In genomic region chr16:76766538-76766937, GRCh38 we compare ENCODE assay signal across 20 cellular contexts.
DNase-seq lines count a peak whose midpoint lies in the region; ATAC-seq, FAIRE-seq and TF ChIP-seq lines count a peak whose summit lies in the region.
"Had no signal": no experiment of that assay in that cellular context is flagged by ENCODE, and none has a peak within 500 bp of the region (broad histone marks: within the 10 kb centered on the region; RNA-seq: fewer than 3 reads in every experiment).

No MANE protein-coding gene starts in this region.

- no peak overlapping the region for H2BK20ac ChIP-seq in IMR-90 (ENCODE audit: low read depth, low read length)
- no peak overlapping the region for H2BK20ac ChIP-seq in H1 (ENCODE audit: low read length)

- in situ Hi-C loops in IMR-90 (cut with MboI; ENCODE audit: low sequenced_read_pairs) = no loop called here

- dilution Hi-C loops in IMR-90 (cut with HindIII; ENCODE audit: low sequenced_read_pairs, unreplicated experiment) = no loop called here

- no peaks in the 10 kb centered on the region for H3K27me3 ChIP-seq in IMR-90 (ENCODE audit: control insufficient read depth, insufficient read depth, low read length)
- no peaks in the 10 kb centered on the region for H3K27me3 ChIP-seq in H1 (replicated peaks in 1 of 4; ENCODE audit: control insufficient read depth in 3 of 4, extremely low read depth in 1 of 4, insufficient read depth in 3 of 4, low read length in 3 of 4)
- H3K27me3 ChIP-seq in uterus = no peaks in the 10 kb centered on the region
- H3K27me3 ChIP-seq in WERI-Rb-1 (ENCODE audit: insufficient read depth, low read depth, severe bottlenecking) = no peaks in the 10 kb centered on the region
- H3K27me3 ChIP-seq: BLaER1 treated with 17β-estradiol and CSF1 and Interleukin-3, amounts not matched to agents 10 nM and 100 nM had no signal

- H2BK5ac ChIP-seq in IMR-90 (ENCODE audit: low read depth, low read length, poor library complexity, severe bottlenecking) (no peak overlapping the region), H1 (ENCODE audit: low read depth, low read length) (no peak overlapping the region)

- H3K4me1 ChIP-seq in A549 (no peaks in the 10 kb centered on the region), IMR-90 (ENCODE audit: control insufficient read depth, insufficient read depth, low read length) (no peaks in the 10 kb centered on the region), H1 (replicated peaks in 1 of 4; ENCODE audit: control insufficient read depth in 3 of 4, insufficient read depth in 4 of 4, low read length in 3 of 4) (no peaks in the 10 kb centered on the region), uterus (no peaks in the 10 kb centered on the region)
- H3K4me1 ChIP-seq: BLaER1 treated with 17β-estradiol and CSF1 and Interleukin-3, amounts not matched to agents 10 nM and 100 nM; Caco-2 had no signal

- H2BK15ac ChIP-seq in IMR-90 (ENCODE audit: low read depth, low read length) (no peak overlapping the region), H1 (ENCODE audit: low read length) (no peak overlapping the region)

- H3K9me3 ChIP-seq in A549 (0 out of 3 replicates have a peak, but pooled peaks cover 5% of the 10 kb centered on the region), IMR-90 (ENCODE audit: control insufficient read depth, insufficient read depth, low read length) (peaks cover 20% of the 10 kb centered on the region), H1 (ENCODE audit: insufficient read depth in 2 of 2, low read depth in 1 of 2, low read length in 1 of 2) (peaks cover 3 to 11% of the 10 kb centered on the region in 2 experiments; a peak in 1 of 4 replicates), uterus (no peaks in the 10 kb centered on the region), WERI-Rb-1 (ENCODE audit: severe bottlenecking) (peaks cover 4% of the 10 kb centered on the region)
- H3K9me3 ChIP-seq: Caco-2 had no signal

- H3K18ac ChIP-seq in IMR-90 (ENCODE audit: low read depth, low read length) (no peak overlapping the region), H1 (ENCODE audit: extremely low read depth, low read length) (no peak overlapping the region)

- no peak for TF ChIP-seq POLR2A in A549 (IDR thresholded peaks at IDR 0.05; ENCODE audit: low read length)
- TF ChIP-seq POLR2A in IMR-90 (IDR thresholded peaks at IDR 0.05; ENCODE audit: low read depth, low read length) = no peak
- no peak for TF ChIP-seq POLR2A in H1 (IDR thresholded peaks at IDR 0.05; ENCODE audit: control extremely low read depth in 1 of 2, low read depth in 2 of 2, low read length in 2 of 2)
- TF ChIP-seq POLR2A in uterus (IDR thresholded peaks at IDR 0.05) = no peak

- H3K27ac ChIP-seq in A549 (no peak overlapping the region), IMR-90 (ENCODE audit: insufficient read depth, low read length) (no peak overlapping the region), H1 (ENCODE audit: low read depth, low read length) (no peak overlapping the region), uterus (no peak overlapping the region), WERI-Rb-1 (no peak overlapping the region)
- H3K27ac ChIP-seq: BLaER1 treated with 17β-estradiol and CSF1 and Interleukin-3, amounts not matched to agents 10 nM and 100 nM; C4-2B had no signal

- H3K23me2 ChIP-seq in H1 (ENCODE audit: low read depth, low read length) = no peaks in the 10 kb centered on the region

- no peak overlapping the region for H4K5ac ChIP-seq in IMR-90 (ENCODE audit: low read depth, low read length)
- H4K5ac ChIP-seq in H1 (ENCODE audit: insufficient read length, low read depth, low read length) = no peak overlapping the region

- H2BK120ac ChIP-seq in IMR-90 (ENCODE audit: low read depth, low read length) (no peak overlapping the region), H1 (replicated peaks; ENCODE audit: low read depth, low read length) (no peak overlapping the region)

- no peak for FAIRE-seq in A549 (lab: Jason Lieb, UNC)
- FAIRE-seq in H1 (lab: Jason Lieb, UNC) = no peak
- FAIRE-seq: A204.1, D721Med, G401.6, GM12891, GM19239 had no signal

- CTCF ChIA-PET in A549 (lab: Yijun Ruan, JAX) = no interaction called here
- CTCF ChIA-PET in IMR-90 (lab: Yijun Ruan, JAX) = no interaction called here
- CTCF ChIA-PET in H1 (lab: Charles Lee; ENCODE audit: partially characterized antibody) = no interaction called here

- H3K23ac ChIP-seq in IMR-90 (ENCODE audit: low read depth, low read length) = no peak overlapping the region
- no peak overlapping the region for H3K23ac ChIP-seq in H1 (ENCODE audit: insufficient read length)

- H3K4me3 ChIP-seq in A549 = no peak overlapping the region
- no peak overlapping the region for H3K4me3 ChIP-seq in IMR-90 (ENCODE audit: insufficient read depth, low read depth, low read length)
- no peak overlapping the region for H3K4me3 ChIP-seq in H1 (ENCODE audit: extremely low read depth in 1 of 4, insufficient read depth in 2 of 4, low read depth in 3 of 4, low read length in 4 of 4)
- H3K4me3 ChIP-seq in uterus = no peak overlapping the region
- no peak overlapping the region for H3K4me3 ChIP-seq in WERI-Rb-1 (ENCODE audit: low read depth, low read length)
- H3K4me3 ChIP-seq: BLaER1 treated with 17β-estradiol and CSF1 and Interleukin-3, amounts not matched to agents 10 nM and 100 nM had no signal

- H3K4ac ChIP-seq in IMR-90 (ENCODE audit: low read depth, low read length) (no peak overlapping the region), H1 (replicated peaks; ENCODE audit: insufficient read length, low read depth, low read length) (no peak overlapping the region)

- DNase-seq in A549 (ENCODE audit: low read depth in 1 of 2, low spot score in 1 of 2) = no peak
- DNase-seq in IMR-90 = no peak
- no peak for DNase-seq in H1 (ENCODE audit: low read depth in 1 of 2, low spot score in 2 of 2)
- no peak for DNase-seq in uterus
- no peak for DNase-seq in WERI-Rb-1
- DNase-seq: 8988T; AML-193; Caco-2; Calu3; CD4-positive, alpha-beta T cell; CD8-positive, alpha-beta T cell; DMS79 treated with DMSO at 0.1 percent for 48 hours; GF-D8 had no signal

- no peaks in the 10 kb centered on the region for H3K9me1 ChIP-seq in IMR-90 (ENCODE audit: insufficient read depth, low read length)

- POLR2A ChIA-PET in A549 (lab: Yijun Ruan, JAX) = no interaction called here
- POLR2A ChIA-PET in IMR-90 (lab: Charles Lee; ENCODE audit: unreplicated experiment) = no interaction called here
- POLR2A ChIA-PET in H1 (lab: Charles Lee; ENCODE audit: partially characterized antibody) = no interaction called here

- H3K9ac ChIP-seq in IMR-90 (ENCODE audit: low read depth, low read length) (no peak overlapping the region), H1 (replicated peaks in 1 of 4; ENCODE audit: extremely low read depth in 1 of 4, low read depth in 3 of 4, low read length in 3 of 4) (no peak overlapping the region)
- H3K9ac ChIP-seq: BLaER1 treated with 17β-estradiol and CSF1 and Interleukin-3, amounts not matched to agents 10 nM and 100 nM had no signal

- H4K8ac ChIP-seq in IMR-90 (ENCODE audit: low read depth in 2 of 2, low read length in 2 of 2) (no peak overlapping the region), H1 (ENCODE audit: extremely low read depth, insufficient read depth, low read length) (no peak overlapping the region)

- intact Hi-C loops in IMR-90 (cut with micrococcal nuclease) (no loop called here), uterus (cut with DNase I; ENCODE audit: low total_unique reads) (no loop called here)

- H2AK5ac ChIP-seq in IMR-90 (ENCODE audit: low read depth, low read length) = no peak overlapping the region
- no peak overlapping the region for H2AK5ac ChIP-seq in H1 (ENCODE audit: low read depth, low read length)

- no peak overlapping the region for H3K14ac ChIP-seq in IMR-90 (replicated peaks; ENCODE audit: low read depth, low read length)
- H3K14ac ChIP-seq in H1 (ENCODE audit: insufficient read length) = no peak overlapping the region

- H3K56ac ChIP-seq in IMR-90 (ENCODE audit: extremely low read depth, insufficient read depth, low read length) (no peak overlapping the region), H1 (replicated peaks; ENCODE audit: insufficient read length, low read depth, low read length) (no peak overlapping the region)

- TF ChIP-seq CTCF in A549 (IDR thresholded peaks at IDR 0.05) = no peak
- TF ChIP-seq CTCF in IMR-90 (conservative IDR thresholded peaks at IDR 0.05; ENCODE audit: low read depth, low read length) = no peak
- no peak for TF ChIP-seq CTCF in H1 (IDR thresholded peaks at IDR 0.05; ENCODE audit: control extremely low read depth in 1 of 3, insufficient read depth in 1 of 3, low read depth in 1 of 3, low read length in 3 of 3)
- no peak for TF ChIP-seq CTCF in uterus (IDR thresholded peaks at IDR 0.05)
- no peak for TF ChIP-seq CTCF in WERI-Rb-1 (IDR thresholded peaks at IDR 0.05; ENCODE audit: low read depth, low read length)

- H3K4me2 ChIP-seq in A549 (no peak overlapping the region), IMR-90 (ENCODE audit: low read depth, low read length) (no peak overlapping the region), H1 (ENCODE audit: insufficient read depth in 1 of 2, low read depth in 2 of 2, low read length in 2 of 2) (no peak overlapping the region)
- H3K4me2 ChIP-seq: BLaER1 treated with 17β-estradiol and CSF1 and Interleukin-3, amounts not matched to agents 10 nM and 100 nM had no signal

- H3K36me3 ChIP-seq in IMR-90 (ENCODE audit: control insufficient read depth, insufficient read depth, low read length) (no peaks in the 10 kb centered on the region), H1 (ENCODE audit: control insufficient read depth in 2 of 4, insufficient read depth in 4 of 4, low read length in 3 of 4) (no peaks in the 10 kb centered on the region), uterus (no peaks in the 10 kb centered on the region), WERI-Rb-1 (no peaks in the 10 kb centered on the region)
- H3K36me3 ChIP-seq: BLaER1 treated with 17β-estradiol and CSF1 and Interleukin-3, amounts not matched to agents 10 nM and 100 nM had no signal

- no peaks in the 10 kb centered on the region for H3K79me2 ChIP-seq in H1 (ENCODE audit: control insufficient read depth in 1 of 2, insufficient read depth in 2 of 2, low read length in 2 of 2)

- H2BK12ac ChIP-seq in H1 (ENCODE audit: low read depth, low read length) = no peak overlapping the region

- H3K79me1 ChIP-seq in IMR-90 (ENCODE audit: low read depth in 1 of 2, low read length in 2 of 2) = no peaks in the 10 kb centered on the region
- no peaks in the 10 kb centered on the region for H3K79me1 ChIP-seq in H1 (ENCODE audit: low read depth, low read length)

- H2AFZ ChIP-seq in IMR-90 (replicated peaks; ENCODE audit: low read length, poor library complexity) (no peak overlapping the region), H1 (ENCODE audit: low read length) (no peak overlapping the region)

- H4K20me1 ChIP-seq in IMR-90 (ENCODE audit: insufficient read depth, low read length) = no peaks in the 10 kb centered on the region
- H4K20me1 ChIP-seq in H1 (replicated peaks in 1 of 2; ENCODE audit: control insufficient read depth in 1 of 2, insufficient read depth in 2 of 2, low read length in 2 of 2) = no peaks in the 10 kb centered on the region
- H4K20me1 ChIP-seq: BLaER1 treated with 17β-estradiol and CSF1 and Interleukin-3, amounts not matched to agents 10 nM and 100 nM had no signal

- TF ChIP-seq RAD21 in A549 (conservative IDR thresholded peaks at IDR 0.05 in 1 of 2, IDR thresholded peaks at IDR 0.05 in 1 of 2) (no peak), IMR-90 (IDR thresholded peaks at IDR 0.05; ENCODE audit: low read length) (no peak), H1 (IDR thresholded peaks at IDR 0.05 in 1 of 2, conservative IDR thresholded peaks at IDR 0.05 in 1 of 2; ENCODE audit: low read depth in 2 of 2, low read length in 2 of 2) (no peak)

- H4K91ac ChIP-seq in IMR-90 (ENCODE audit: insufficient read depth, low read depth, low read length) (no peak overlapping the region), H1 (replicated peaks; ENCODE audit: insufficient read length, low read length) (no peak overlapping the region)

- BruUV-seq in IMR-90 (replicated peaks; lab: Mats Ljungman, UMichigan) = no TSS peak

- ATAC-seq in A549 (no peak), IMR-90 (ENCODE audit: low read depth) (no peak)
- ATAC-seq: CD8-positive, alpha-beta T cell had no signal

- TF ChIP-seq EP300 in A549 (IDR thresholded peaks at IDR 0.05) (no peak), H1 (IDR thresholded peaks at IDR 0.05; ENCODE audit: borderline replicate concordance in 1 of 2, low read depth in 2 of 2, low read length in 2 of 2) (no peak)

- no peak overlapping the region for H2AK9ac ChIP-seq in IMR-90 (replicated peaks; ENCODE audit: low read depth, low read length, poor library complexity)

Comparison
In these comparisons a context has a peak if more than half of its experiments do, and no peak if none do; other contexts are left out.
1. Of the 18 proteins assayed by ChIP-seq in both H1 and A549: peak only in H1: none; only in A549: none; in both: MAFK; in neither: 17.